Comparison of ENCODE assay signal across 24 cellular contexts in genomic region chr5:872301-872700, GRCh38. TPM values are rescaled to one million over a fixed set of nuclear protein-coding genes. Genes with fewer than 3 reads are reported as not detected.
"Had no signal": no experiment of that assay in that cellular context is flagged by ENCODE, and none has a peak within 500 bp of the region (broad histone marks: within the 10 kb centered on the region; RNA-seq: fewer than 3 reads in every experiment).

No MANE protein-coding gene starts in this region.

- H3K36me3 ChIP-seq: ovary, uterus had no signal

- FAIRE-seq: colon, islet of Langerhans had no signal

- DNase-seq: central memory CD4-positive, alpha-beta T cell; effector memory CD4-positive, alpha-beta T cell; erythroblast; esophagus squamous epithelium; foreskin melanocyte; glutamatergic neuron; heart right ventricle; hippocampal formation; left cardiac atrium; naive thymus-derived CD8-positive, alpha-beta T cell; occipital lobe; ovary; retina; spleen; stimulated activated CD4-positive, alpha-beta T cell treated with anti-CD3 and anti-CD28 coated beads, Interleukin-4, amount 100 ng/mL, for 4 hours; stimulated activated naive CD8-positive, alpha-beta T cell treated with anti-CD3 and anti-CD28 coated beads, Interleukin-15, Interleukin-2, amounts not matched to agents 100 U/mL and 50 U/mL, for 24 hours; uterus had no signal

- H3K4me1 ChIP-seq: esophagus squamous epithelium, tibial nerve, upper lobe of right lung, uterus had no signal

- ATAC-seq: naive thymus-derived CD8-positive, alpha-beta T cell; stimulated activated memory B cell treated with anti-CD40 and anti-IgM and Interleukin-4, amounts not matched to agents 10 μg/mL and 1 μg/mL and 100 μg/mL, for 72 hours; stimulated activated naive CD8-positive, alpha-beta T cell treated with anti-CD3 and anti-CD28 coated beads, Interleukin-15, Interleukin-2, amounts not matched to agents 100 U/mL and 50 U/mL, for 24 hours; upper lobe of right lung had no signal

- H3K27me3 ChIP-seq: esophagus squamous epithelium, heart right ventricle, ovary, spleen, tibial nerve, upper lobe of right lung, uterus had no signal

- H3K9me3 ChIP-seq: esophagus squamous epithelium, heart right ventricle, ovary, spleen, thoracic aorta, tibial nerve, upper lobe of right lung, uterus had no signal

- H3K4me3 ChIP-seq: esophagus squamous epithelium, heart right ventricle, ovary, skin epidermis, spleen, thoracic aorta, tibial nerve, upper lobe of right lung, uterus had no signal

- H3K27ac ChIP-seq: esophagus squamous epithelium, heart right ventricle, ovary, skin epidermis, spleen, thoracic aorta, tibial nerve, upper lobe of right lung, uterus had no signal

RNA-seq across cellular contexts. Expression of gene ZDHHC11, which starts 21.5 kb away (rescaled TPM):
- polyA plus RNA-seq: naive thymus-derived CD8-positive, alpha-beta T cell had no signal
